ENCODE assay signal across 11 cellular contexts in genomic region chrX:31099536-31100090, GRCh38. TPM values are rescaled to one million over a fixed set of nuclear protein-coding genes. Genes with fewer than 3 reads are reported as not detected.
DNase-seq lines count a peak whose midpoint lies in the region; ATAC-seq and TF ChIP-seq lines count a peak whose summit lies in the region.
"Had no signal": no experiment of that assay in that cellular context is flagged by ENCODE, and none has a peak within 500 bp of the region (broad histone marks: within the 10 kb centered on the region; RNA-seq: fewer than 3 reads in every experiment).

No MANE protein-coding gene starts in this region.

- no peak overlapping the region for H3K27ac Mint-ChIP-seq in naive B cell
- no peak overlapping the region for H3K27ac Mint-ChIP-seq in HFFc6
- H3K27ac Mint-ChIP-seq: dendritic cell treated with granulocyte-macrophage colony-stimulating factor and Interleukin-4, amounts not matched to agents 40 ng/mL and 50 ng/mL, for 4 days had no signal

- peaks cover 0 to 4% of the 10 kb centered on the region in 2 donors for H3K36me3 Mint-ChIP-seq in naive B cell
- no peaks in the 10 kb centered on the region for H3K36me3 Mint-ChIP-seq in HFFc6 (ENCODE audit: low read depth)

- H3K27me3 Mint-ChIP-seq in naive B cell (peaks cover 0 to 5% (median 0%) of the 10 kb centered on the region in 3 donors), HFFc6 (ENCODE audit: insufficient read depth) (no peaks in the 10 kb centered on the region; the same call in 1 of the 2 replicates)
- H3K27me3 Mint-ChIP-seq: dendritic cell treated with granulocyte-macrophage colony-stimulating factor and Interleukin-4, amounts not matched to agents 40 ng/mL and 50 ng/mL, for 4 days had no signal

- peaks cover 0 to 11% (median 0%) of the 10 kb centered on the region in 7 donors for H3K9me3 Mint-ChIP-seq in naive B cell
- H3K9me3 Mint-ChIP-seq in HFFc6, result no peaks in the 10 kb centered on the region
- H3K9me3 Mint-ChIP-seq: dendritic cell treated with granulocyte-macrophage colony-stimulating factor and Interleukin-4, amounts not matched to agents 40 ng/mL and 50 ng/mL, for 4 days had no signal

- H3K4me1 Mint-ChIP-seq in naive B cell (no peaks in the 10 kb centered on the region), HFFc6 (ENCODE audit: low read depth) (no peaks in the 10 kb centered on the region)

- no peak for DNase-seq in activated CD4-positive, CD25-positive, alpha-beta regulatory T cell treated with anti-CD3 and anti-CD28 coated beads, Interleukin-2, amount 50 U/mL, for 72 hours
- DNase-seq in Kasumi-1 (lab: John Stamatoyannopoulos, UW), result peak; percentile 20 to 40
- DNase-seq in naive B cell, result peak; percentile 1
- no peak for DNase-seq in NCI-H524 (lab: John Stamatoyannopoulos, UW)
- DNase-seq in UCSD-AML1 (lab: John Stamatoyannopoulos, UW; ENCODE audit: unreplicated experiment), result no peak
- no peak for DNase-seq in HFFc6
- DNase-seq: SHP77 treated with DMSO at 0.1 percent for 48 hours had no signal

- H3K4me3 Mint-ChIP-seq in naive B cell (no peak overlapping the region), HFFc6 (no peak overlapping the region)
- H3K4me3 Mint-ChIP-seq: dendritic cell treated with granulocyte-macrophage colony-stimulating factor and Interleukin-4, amounts not matched to agents 40 ng/mL and 50 ng/mL, for 4 days had no signal

- TF ChIP-seq CTCF in HFFc6 (IDR thresholded peaks at IDR 0.05), result no peak

- peak; percentile 72 to 83 for ATAC-seq in activated CD4-positive, CD25-positive, alpha-beta regulatory T cell treated with anti-CD3 and anti-CD28 coated beads, Interleukin-2, amount 50 U/mL, for 24 hours
- ATAC-seq in GM21825 (IDR thresholded peaks at IDR 0.05; ENCODE audit: unreplicated experiment), result peak; percentile 87
- ATAC-seq in naive B cell (ENCODE audit: low read depth in 2 of 2), result peak; percentile 45 to 60
- ATAC-seq: A549 had no signal

RNA-seq across cellular contexts. Expression of gene FTHL17, which starts 27.8 kb away (rescaled TPM):
- polyA plus RNA-seq in naive B cell (ENCODE audit: low read depth in 6 of 6), result not detected
- not detected for total RNA-seq in HFFc6 (2021; fragmentation: NEBNext Ultra II Directional; extraction: Animal tissue kit (Norgen Biotek cat#: 25700))
- polyA plus RNA-seq: A549 had no signal

Comparison
In these comparisons a context has a peak if more than half of its experiments do, and no peak if none do; other contexts are left out.
1. DNase-seq: peak in Kasumi-1 (2 of 2) and naive B cell (single experiment); none in activated CD4-positive, CD25-positive, alpha-beta regulatory T cell treated with anti-CD3 and anti-CD28 coated beads, Interleukin-2, amount 50 U/mL, for 72 hours (single experiment), NCI-H524 (0 of 2), UCSD-AML1 (single experiment) and HFFc6 (single experiment).
2. Peak in every context shown above with its lines, with median percentiles within 50 percentile points of each other: ATAC-seq.